Comparison of ENCODE assay signal across 20 cellular contexts in the genomic region with DNA sequence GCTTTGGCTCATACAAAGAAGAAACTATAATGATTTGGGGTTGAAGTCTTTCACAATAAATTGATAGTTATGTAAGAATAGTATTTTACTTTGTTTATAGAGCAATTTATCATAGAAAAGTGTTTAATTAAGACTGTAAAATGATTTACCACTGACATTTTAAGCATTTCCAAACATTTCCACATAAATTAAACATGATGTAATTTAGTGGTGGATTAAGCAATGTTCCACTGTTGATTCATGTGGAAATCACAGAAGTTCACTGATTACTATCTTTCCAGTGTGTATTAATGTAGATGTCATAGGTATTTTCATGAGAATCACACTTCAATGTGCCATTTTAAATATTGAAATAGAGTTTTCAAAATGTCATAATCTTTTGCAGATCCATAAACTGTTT. TPM values are rescaled to one million over a fixed set of nuclear protein-coding genes. Genes with fewer than 3 reads are reported as not detected.
DNase-seq lines count a peak whose midpoint lies in the region; ATAC-seq and TF ChIP-seq lines count a peak whose summit lies in the region.
"Had no signal": no experiment of that assay in that cellular context is flagged by ENCODE, and none has a peak within 500 bp of the region (broad histone marks: within the 10 kb centered on the region; RNA-seq: fewer than 3 reads in every experiment).

No MANE protein-coding gene starts in this region.

- intact Hi-C loops in body of pancreas (cut with DNase I): no loop called here

- H3K9me3 Mint-ChIP-seq in activated naive CD4-positive, alpha-beta T cell treated with anti-CD3 and anti-CD28 coated beads, Interleukin-2, amount 10 ng/mL, durations not matched to agents 7 days and 5 days: no peaks in the 10 kb centered on the region
- H3K9me3 Mint-ChIP-seq: activated naive CD4-positive, alpha-beta T cell treated with anti-CD3 and anti-CD28 coated beads, Interleukin-2, amount 50 U/mL, for 24 hours had no signal

- H3K4me3 ChIP-seq in AG10803 (ENCODE audit: low read length): no peak overlapping the region
- no peak overlapping the region for H3K4me3 ChIP-seq in body of pancreas
- H3K4me3 ChIP-seq in coronary artery: no peak overlapping the region
- H3K4me3 ChIP-seq: cardiac muscle cell, PC-9, stomach, upper lobe of right lung had no signal

- H3K36me3 Mint-ChIP-seq in activated naive CD4-positive, alpha-beta T cell treated with anti-CD3 and anti-CD28 coated beads, Interleukin-2, amount 10 ng/mL, durations not matched to agents 7 days and 5 days: no peaks in the 10 kb centered on the region
- H3K36me3 Mint-ChIP-seq: activated naive CD4-positive, alpha-beta T cell treated with anti-CD3 and anti-CD28 coated beads, Interleukin-2, amount 50 U/mL, for 24 hours; CD8-positive, alpha-beta memory T cell had no signal

- no peak overlapping the region for H3K27ac Mint-ChIP-seq in activated naive CD4-positive, alpha-beta T cell treated with anti-CD3 and anti-CD28 coated beads, Interleukin-2, amount 10 ng/mL, durations not matched to agents 7 days and 5 days
- H3K27ac Mint-ChIP-seq: activated naive CD4-positive, alpha-beta T cell treated with anti-CD3 and anti-CD28 coated beads, Interleukin-2, amount 50 U/mL, for 24 hours; CD8-positive, alpha-beta memory T cell had no signal

- TF ChIP-seq CTCF in AG10803 (conservative IDR thresholded peaks at IDR 0.05; ENCODE audit: low read length) (no peak), body of pancreas (IDR thresholded peaks at IDR 0.05) (no peak), coronary artery (IDR thresholded peaks at IDR 0.05) (no peak)

- H3K27ac ChIP-seq in body of pancreas (no peak overlapping the region), coronary artery (no peak overlapping the region)
- H3K27ac ChIP-seq: neutrophil, PC-9, stomach, upper lobe of right lung had no signal

- ATAC-seq in body of pancreas (peak; percentile 47), HG02623 (IDR thresholded peaks at IDR 0.05; ENCODE audit: unreplicated experiment) (no peak)
- ATAC-seq: upper lobe of right lung had no signal

- no peak for TF ChIP-seq POLR2A in body of pancreas (IDR thresholded peaks at IDR 0.05)

- no peaks in the 10 kb centered on the region for H3K27me3 Mint-ChIP-seq in activated naive CD4-positive, alpha-beta T cell treated with anti-CD3 and anti-CD28 coated beads, Interleukin-2, amount 10 ng/mL, durations not matched to agents 7 days and 5 days
- H3K27me3 Mint-ChIP-seq: activated naive CD4-positive, alpha-beta T cell treated with anti-CD3 and anti-CD28 coated beads, Interleukin-2, amount 50 U/mL, for 24 hours; CD8-positive, alpha-beta memory T cell had no signal

- H3K9me3 ChIP-seq in body of pancreas: no peaks in the 10 kb centered on the region
- H3K9me3 ChIP-seq: neutrophil, stomach, upper lobe of right lung had no signal

- no peaks in the 10 kb centered on the region for H3K36me3 ChIP-seq in body of pancreas (replicated peaks in 1 of 2; ENCODE audit: insufficient read depth in 1 of 2, low read depth in 2 of 2)
- H3K36me3 ChIP-seq: cardiac muscle cell, neutrophil, upper lobe of right lung had no signal

- DNase-seq in AG10803 (ENCODE audit: low read depth) (peak; percentile 48), M059J (ENCODE audit: low read depth) (peak; percentile 20), body of pancreas (no peak), kidney glomerular epithelial cell (lab: John Stamatoyannopoulos, UW) (peak; percentile 27), coronary artery (ENCODE audit: low spot score) (no peak), NCI-H1694 (lab: John Stamatoyannopoulos, UW) (no peak)
- no peak for DNase-seq in activated naive CD4-positive, alpha-beta T cell treated with anti-CD3 and anti-CD28 coated beads, Interleukin-2, amount 10 ng/mL, durations not matched to agents 7 days and 5 days
- DNase-seq: activated CD4-positive, alpha-beta T cell treated with anti-CD3 and anti-CD28 coated beads, Interleukin-2, amount 50 U/mL, for 4 hours; CD8-positive, alpha-beta memory T cell; DND-41; hypothalamus; NCI-H526 treated with DMSO at 0.1 percent for 48 hours; PC-9; retina; stomach; upper lobe of right lung had no signal

- H3K27me3 ChIP-seq in body of pancreas: no peaks in the 10 kb centered on the region
- H3K27me3 ChIP-seq: cardiac muscle cell, neutrophil, stomach, upper lobe of right lung had no signal

- no peaks in the 10 kb centered on the region for H3K4me1 ChIP-seq in body of pancreas
- H3K4me1 ChIP-seq: upper lobe of right lung had no signal

- CTCF ChIA-PET in activated naive CD4-positive, alpha-beta T cell treated with anti-CD3 and anti-CD28 coated beads, Interleukin-2, amount 10 ng/mL, durations not matched to agents 7 days and 5 days (lab: Charles Lee): no interaction called here

- no peak overlapping the region for H3K4me3 Mint-ChIP-seq in activated naive CD4-positive, alpha-beta T cell treated with anti-CD3 and anti-CD28 coated beads, Interleukin-2, amount 10 ng/mL, durations not matched to agents 7 days and 5 days
- H3K4me3 Mint-ChIP-seq: activated naive CD4-positive, alpha-beta T cell treated with anti-CD3 and anti-CD28 coated beads, Interleukin-2, amount 50 U/mL, for 24 hours; CD8-positive, alpha-beta memory T cell had no signal

- no peaks in the 10 kb centered on the region for H3K4me1 Mint-ChIP-seq in activated naive CD4-positive, alpha-beta T cell treated with anti-CD3 and anti-CD28 coated beads, Interleukin-2, amount 10 ng/mL, durations not matched to agents 7 days and 5 days
- H3K4me1 Mint-ChIP-seq: activated naive CD4-positive, alpha-beta T cell treated with anti-CD3 and anti-CD28 coated beads, Interleukin-2, amount 50 U/mL, for 24 hours; CD8-positive, alpha-beta memory T cell had no signal

RNA-seq across cellular contexts. Expression of gene GRB14, which starts 40.1 kb away (rescaled TPM):
- 0.15 TPM in 1 of 2 replicates, not detected in the other for total RNA-seq in M059J (2014; rRNA removed; shearing (Covaris generic))
- total RNA-seq in body of pancreas: 10 to 100 TPM; 22.7 to 27.5 TPM
- total RNA-seq: CD8-positive, alpha-beta memory T cell had no signal

Comparison
In these comparisons a context has a peak if more than half of its experiments do, and no peak if none do; other contexts are left out.
1. DNase-seq: peak in AG10803 (single experiment), M059J (single experiment) and kidney glomerular epithelial cell (single experiment); none in body of pancreas (0 of 4), coronary artery (single experiment), NCI-H1694 (single experiment) and activated naive CD4-positive, alpha-beta T cell treated with anti-CD3 and anti-CD28 coated beads, Interleukin-2, amount 10 ng/mL, durations not matched to agents 7 days and 5 days (single experiment).
2. RNA of gene GRB14, which starts 40.1 kb away (total RNA-seq): 22.7 to 27.5 TPM in body of pancreas; 0.15 TPM in M059J; every median in the first group is over 10 times any median in the second.